Comparison of ENCODE assay signal across 9 cellular contexts in genomic region chrX:37755073-37755472, GRCh38. TPM values are rescaled to one million over a fixed set of nuclear protein-coding genes. Genes with fewer than 3 reads are reported as not detected.
DNase-seq lines count a peak whose midpoint lies in the region; ATAC-seq and TF ChIP-seq lines count a peak whose summit lies in the region.
"Had no signal": no experiment of that assay in that cellular context is flagged by ENCODE, and none has a peak within 500 bp of the region (broad histone marks: within the 10 kb centered on the region; RNA-seq: fewer than 3 reads in every experiment).

No MANE protein-coding gene starts in this region.

- POLR2A ChIA-PET in A673 (lab: Charles Lee; ENCODE audit: low non-redundant PET) = no interaction called here

- ATAC-seq in GM18499 (IDR thresholded peaks at IDR 0.05; ENCODE audit: insufficient read depth, unreplicated experiment) (peak; percentile 90), GM21447 (IDR thresholded peaks at IDR 0.05; ENCODE audit: unreplicated experiment) (peak; percentile 94), HG03575 (IDR thresholded peaks at IDR 0.05; ENCODE audit: extremely low read depth, insufficient number of reproducible peaks, low FRiP score, unreplicated experiment) (peak; percentile 93)

- H3K27ac ChIP-seq in A673 (ENCODE audit: low read depth, low read length, poor library complexity, severe bottlenecking) = no peak overlapping the region

- no TSS peak for BruUV-seq in A673 (replicated peaks; lab: Mats Ljungman, UMichigan)

- CTCF ChIA-PET in A673 (lab: Charles Lee) = no interaction called here

- no peak for TF ChIP-seq CTCF in A673 (conservative IDR thresholded peaks at IDR 0.05; ENCODE audit: low read depth, low read length)

- no peaks in the 10 kb centered on the region for H3K9me3 ChIP-seq in A673 (ENCODE audit: low read depth, low read length, poor library complexity, severe bottlenecking)

- intact Hi-C loops in A673 (cut with micrococcal nuclease; ENCODE audit: unreplicated experiment) = no loop called here

- no peaks in the 10 kb centered on the region for H3K27me3 ChIP-seq in A673 (replicated peaks; ENCODE audit: insufficient read depth, low read depth, low read length, poor library complexity)

- no peaks in the 10 kb centered on the region for H3K4me1 ChIP-seq in A673 (ENCODE audit: insufficient read depth, low read length, poor library complexity, severe bottlenecking)

- no peaks in the 10 kb centered on the region for H3K36me3 ChIP-seq in A673 (ENCODE audit: insufficient read depth, low read length, poor library complexity, severe bottlenecking)

- no peak overlapping the region for H3K4me3 ChIP-seq in A673 (ENCODE audit: low read depth, low read length, poor library complexity, severe bottlenecking)

- peak; percentile 43 for DNase-seq in central memory CD4-positive, alpha-beta T cell
- DNase-seq in NCI-H345 (lab: John Stamatoyannopoulos, UW) = no peak
- no peak for DNase-seq in RKO (ENCODE audit: low spot score)
- DNase-seq in A673 (ENCODE audit: low spot score) = no peak
- DNase-seq in NCI-H1048 (lab: John Stamatoyannopoulos, UW) = no peak

RNA-seq across cellular contexts. Expression of gene CYBB, which starts 24.8 kb away (rescaled TPM):
- total RNA-seq in A673 (2021) = 0.22 TPM in 1 of 2 replicates, not detected in the other
- total RNA-seq: astrocyte had no signal
